16 cellular contexts compared by ENCODE assay signal in genomic region chr22:19930537-19931486, GRCh38.
"Had no signal": no experiment of that assay in that cellular context is flagged by ENCODE, and none has a peak within 500 bp of the region (broad histone marks: within the 10 kb centered on the region; RNA-seq: fewer than 3 reads in every experiment).

No MANE protein-coding gene starts in this region.

- H3K27me3 Mint-ChIP-seq: activated CD4-positive, alpha-beta memory T cell treated with anti-CD3 and anti-CD28 coated beads for 36 hours; activated naive CD8-positive, alpha-beta T cell had no signal

- H3K4me3 Mint-ChIP-seq: activated CD4-positive, alpha-beta memory T cell treated with anti-CD3 and anti-CD28 coated beads for 36 hours; activated naive CD8-positive, alpha-beta T cell; activated T-cell treated with anti-CD3 and anti-CD28 coated beads, Interleukin-2, amount 50 U/mL, for 4 hours; endodermal cell; neural progenitor cell had no signal

- ATAC-seq: activated CD4-positive, CD25-positive, alpha-beta regulatory T cell treated with anti-CD3 and anti-CD28 coated beads, Interleukin-2, amount 50 U/mL, for 24 hours; activated T-cell treated with anti-CD3 and anti-CD28 coated beads, Interleukin-2, amount 50 U/mL, for 4 hours; left lobe of liver had no signal

- DNase-seq: activated CD4-positive, alpha-beta memory T cell treated with anti-CD3 and anti-CD28 coated beads for 36 hours; activated gamma-delta T cell; activated T-cell treated with anti-CD3 and anti-CD28 coated beads, Interleukin-2, amount 50 U/mL, for 4 hours; endodermal cell; mammary epithelial cell; retina; stimulated activated CD4-positive, alpha-beta T cell treated with anti-CD3 and anti-CD28 coated beads, Interleukin-2, amount 100 ng/mL, for 48 hours; stimulated activated naive CD4-positive, alpha-beta T cell; SW 1271; T-helper 9 cell; testis; upper lobe of left lung had no signal

- H3K27ac Mint-ChIP-seq: activated CD4-positive, alpha-beta memory T cell treated with anti-CD3 and anti-CD28 coated beads for 36 hours; activated naive CD8-positive, alpha-beta T cell; endodermal cell; neural progenitor cell had no signal

- H3K36me3 Mint-ChIP-seq: neural progenitor cell had no signal

- H3K4me1 Mint-ChIP-seq: endodermal cell, neural progenitor cell had no signal
